8 cellular contexts compared by ENCODE assay signal in genomic region chr6:145815875-145816274, GRCh38. TPM values are rescaled to one million over a fixed set of nuclear protein-coding genes. Genes with fewer than 3 reads are reported as not detected.
DNase-seq lines count a peak whose midpoint lies in the region; ATAC-seq and TF ChIP-seq lines count a peak whose summit lies in the region.

No MANE protein-coding gene starts in this region.

- no peaks in the 10 kb centered on the region for H3K36me3 ChIP-seq in CD8-positive, alpha-beta T cell (ENCODE audit: insufficient read depth, low read length)
- H3K36me3 ChIP-seq in HUES6 (ENCODE audit: control insufficient read depth, insufficient read depth, low read length) (no peaks in the 10 kb centered on the region; the same call in 1 of the 2 replicates), breast epithelium (no peaks in the 10 kb centered on the region)

- DNase-seq in CD8-positive, alpha-beta T cell = no peak
- DNase-seq in breast epithelium (ENCODE audit: low spot score in 2 of 2) (no peak), mesothelial cell of epicardium (ENCODE audit: low spot score in 2 of 2, unreplicated experiment in 2 of 2) (no peak), C1 segment of cervical spinal cord (lab: John Stamatoyannopoulos, UW) (no peak)

- H3K4me1 ChIP-seq in CD8-positive, alpha-beta T cell (ENCODE audit: insufficient read depth, low read length) = peaks cover 35% of the 10 kb centered on the region
- H3K4me1 ChIP-seq in HUES6 (ENCODE audit: control insufficient read depth, insufficient read depth, low read length) (peaks cover 23% of the 10 kb centered on the region), breast epithelium (peaks cover 0 to 5% of the 10 kb centered on the region in 2 donors)

- no peak for ATAC-seq in CD8-positive, alpha-beta T cell
- ATAC-seq in HG02970 (IDR thresholded peaks at IDR 0.05; ENCODE audit: low FRiP score, unreplicated experiment) (no peak), GM19035 (IDR thresholded peaks at IDR 0.05; ENCODE audit: unreplicated experiment) (no peak), GM18907 (IDR thresholded peaks at IDR 0.05; ENCODE audit: unreplicated experiment) (no peak)

- H3K27me3 Mint-ChIP-seq in CD8-positive, alpha-beta T cell (ENCODE audit: low read depth) = no peaks in the 10 kb centered on the region
- H3K27me3 Mint-ChIP-seq in mesothelial cell of epicardium (ENCODE audit: low read depth) = no peaks in the 10 kb centered on the region

- H3K27ac Mint-ChIP-seq in CD8-positive, alpha-beta T cell = no peak overlapping the region
- no peak overlapping the region for H3K27ac Mint-ChIP-seq in mesothelial cell of epicardium

- POLR2A ChIA-PET in CD8-positive, alpha-beta T cell (lab: Charles Lee) = interaction anchor here (1.1 to 3.4 kb wide), 7 partner anchors 9 to 83 kb away, joined by 3 to 37 read pairs (median 6); partner anchors contain the start of gene EPM2A

- peak overlapping the region; percentile 92 for H3K9ac ChIP-seq in HUES6 (ENCODE audit: low read length)

- H3K4me3 ChIP-seq in CD8-positive, alpha-beta T cell (ENCODE audit: low read depth, low read length) = peak overlapping the region; percentile 80
- peak overlapping the region; percentile 82 for H3K4me3 ChIP-seq in HUES6 (ENCODE audit: low read depth, low read length)
- H3K4me3 ChIP-seq in breast epithelium = peak overlapping the region; percentile 66 to 81 (median 80)

- no peaks in the 10 kb centered on the region for H3K9me3 Mint-ChIP-seq in CD8-positive, alpha-beta T cell
- H3K9me3 Mint-ChIP-seq in mesothelial cell of epicardium = no peaks in the 10 kb centered on the region

- H3K27me3 ChIP-seq in CD8-positive, alpha-beta T cell (ENCODE audit: insufficient read depth, low read length) = no peaks in the 10 kb centered on the region
- no peaks in the 10 kb centered on the region for H3K27me3 ChIP-seq in HUES6 (ENCODE audit: control insufficient read depth, insufficient read depth, low read length)
- H3K27me3 ChIP-seq in breast epithelium = no peaks in the 10 kb centered on the region

- intact Hi-C loops in CD8-positive, alpha-beta T cell (cut with DNase I, micrococcal nuclease) = loop anchor here (2.0 to 10.0 kb wide), 5 partner anchors 46 to 1721 kb away; partner anchors contain the start of genes EPM2A (in 1 of the 2), SF3B5 (in 1 of the 2) and STXBP5 (in 1 of the 2)
- intact Hi-C loops in breast epithelium (cut with DNase I; ENCODE audit: low total_unique reads) = loop anchor here (5.0 kb wide), 1 partner anchor 79 kb away; the partner anchor contains the start of gene EPM2A

- CTCF ChIA-PET in CD8-positive, alpha-beta T cell (lab: Charles Lee) = interaction anchor here (1.2 to 1.6 kb wide), 2 partner anchors 72 to 81 kb away, joined by 3 to 6 read pairs; partner anchors contain the start of gene EPM2A

- H3K36me3 Mint-ChIP-seq in CD8-positive, alpha-beta T cell = peaks cover 4% of the 10 kb centered on the region
- no peaks in the 10 kb centered on the region for H3K36me3 Mint-ChIP-seq in mesothelial cell of epicardium

- no peaks in the 10 kb centered on the region for H3K9me3 ChIP-seq in CD8-positive, alpha-beta T cell (ENCODE audit: low read length)
- H3K9me3 ChIP-seq in HUES6 (ENCODE audit: control insufficient read depth, insufficient read depth, low read depth, low read length) (no peaks in the 10 kb centered on the region), breast epithelium (no peaks in the 10 kb centered on the region)

- no peak overlapping the region for H3K27ac ChIP-seq in CD8-positive, alpha-beta T cell (ENCODE audit: low read depth, low read length)
- H3K27ac ChIP-seq in HUES6 (ENCODE audit: low read depth, low read length) = 0 out of 2 replicates have a peak overlapping the region, but pooled peaks have one; percentile 76
- peak overlapping the region; percentile 92 to 94 for H3K27ac ChIP-seq in breast epithelium

- peaks cover 48% of the 10 kb centered on the region for H3K4me1 Mint-ChIP-seq in CD8-positive, alpha-beta T cell (ENCODE audit: low read depth)
- H3K4me1 Mint-ChIP-seq in mesothelial cell of epicardium = peaks cover 27% of the 10 kb centered on the region

- peak overlapping the region; percentile 96 for H3K4me3 Mint-ChIP-seq in CD8-positive, alpha-beta T cell
- peak overlapping the region; percentile 94 for H3K4me3 Mint-ChIP-seq in mesothelial cell of epicardium

- TF ChIP-seq CTCF in CD8-positive, alpha-beta T cell (IDR thresholded peaks at IDR 0.05) = no peak
- TF ChIP-seq CTCF in breast epithelium (IDR thresholded peaks at IDR 0.05) (no peak), mesothelial cell of epicardium (IDR thresholded peaks at IDR 0.05; ENCODE audit: unreplicated experiment) (no peak)

- no peak for TF ChIP-seq POLR2A in breast epithelium (IDR thresholded peaks at IDR 0.05)

RNA-seq across cellular contexts. Expression of gene FBXO30, which starts 1.3 kb away (rescaled TPM):
- 1 to 10 TPM; 1.5 to 1.7 TPM for total RNA-seq in CD8-positive, alpha-beta T cell
- total RNA-seq in breast epithelium = 10 to 100 TPM in 1 of 3 donors, 1 to 10 TPM in 2; 8.0 to 11.7 (median 8.2) TPM
- 8.6 to 9.2 TPM (median 9.1 TPM) in 3 replicates for total RNA-seq in mesothelial cell of epicardium
